ENCODE assay signal across 16 cellular contexts in genomic region chr2:190205643-190206042, GRCh38.
DNase-seq lines count a peak whose midpoint lies in the region; ATAC-seq and TF ChIP-seq lines count a peak whose summit lies in the region.
"Had no signal": no experiment of that assay in that cellular context is flagged by ENCODE, and none has a peak within 500 bp of the region (broad histone marks: within the 10 kb centered on the region; RNA-seq: fewer than 3 reads in every experiment).

No MANE protein-coding gene starts in this region.

- no peak for TF ChIP-seq EP300 in gastroesophageal sphincter (IDR thresholded peaks at IDR 0.05)

- WGBS in gastroesophageal sphincter (ENCODE audit: low coverage in 1 of 2), 2 donors = 43 to 62% methylated on average over 4 of the region's 4 CpGs

- intact Hi-C loops in Right ventricle myocardium inferior (cut with DNase I) = no loop called here

- TF ChIP-seq POLR2A in gastroesophageal sphincter (IDR thresholded peaks at IDR 0.05) = no peak

- H3K9me3 ChIP-seq in right atrium auricular region (no peaks in the 10 kb centered on the region), gastroesophageal sphincter (no peaks in the 10 kb centered on the region)
- H3K9me3 ChIP-seq: BLaER1 treated with 17β-estradiol and CSF1 and Interleukin-3, amounts not matched to agents 10 nM and 100 nM had no signal

- ATAC-seq in Right ventricle myocardium inferior (peak; percentile 52), gastroesophageal sphincter (peak; percentile 58), GM21528 (IDR thresholded peaks at IDR 0.05; ENCODE audit: low FRiP score, unreplicated experiment) (no peak), GM21619 (IDR thresholded peaks at IDR 0.05; ENCODE audit: unreplicated experiment) (no peak), GM19035 (IDR thresholded peaks at IDR 0.05; ENCODE audit: unreplicated experiment) (no peak)

- H3K4me1 ChIP-seq in right atrium auricular region (peaks cover 0 to 4% of the 10 kb centered on the region in 2 donors), gastroesophageal sphincter (no peaks in the 10 kb centered on the region)
- H3K4me1 ChIP-seq: BLaER1 treated with 17β-estradiol and CSF1 and Interleukin-3, amounts not matched to agents 10 nM and 100 nM had no signal

- DNase-seq in Right ventricle myocardium inferior (ENCODE audit: missing footprints) = no peak
- DNase-seq in right atrium auricular region (ENCODE audit: low spot score) = no peak
- DNase-seq in astrocyte of the spinal cord (ENCODE audit: low read depth, low spot score) = peak; percentile 17
- DNase-seq in DMS153 treated with DMSO at 0.1 percent for 48 hours (lab: John Stamatoyannopoulos, UW; ENCODE audit: unreplicated experiment) = no peak
- DNase-seq: activated naive CD8-positive, alpha-beta T cell treated with anti-CD3 and anti-CD28 coated beads, Interleukin-2, amount 10 ng/mL, durations not matched to agents 7 days and 5 days; dermis blood vessel endothelial cell; HFFc6; kidney glomerular epithelial cell; NCI-H146; NCI-H748 treated with DMSO at 0.1 percent for 48 hours; SHP77 had no signal

- H3K36me3 ChIP-seq in right atrium auricular region = no peaks in the 10 kb centered on the region
- H3K36me3 ChIP-seq in gastroesophageal sphincter = peaks cover 0 to 3% of the 10 kb centered on the region in 2 donors

- H3K27me3 ChIP-seq in right atrium auricular region (no peaks in the 10 kb centered on the region), gastroesophageal sphincter (no peaks in the 10 kb centered on the region)
- H3K27me3 ChIP-seq: BLaER1 treated with 17β-estradiol and CSF1 and Interleukin-3, amounts not matched to agents 10 nM and 100 nM had no signal

- H3K4me3 ChIP-seq in right atrium auricular region (no peak overlapping the region), astrocyte of the spinal cord (ENCODE audit: low read depth, low read length) (no peak overlapping the region), gastroesophageal sphincter (no peak overlapping the region)
- H3K4me3 ChIP-seq: BLaER1 treated with 17β-estradiol and CSF1 and Interleukin-3, amounts not matched to agents 10 nM and 100 nM had no signal

- TF ChIP-seq CTCF in right atrium auricular region (IDR thresholded peaks at IDR 0.05) (no peak), astrocyte of the spinal cord (IDR thresholded peaks at IDR 0.05; ENCODE audit: low read depth, low read length) (no peak), gastroesophageal sphincter (IDR thresholded peaks at IDR 0.05) (no peak)

- in situ Hi-C loops in astrocyte of the spinal cord (cut with HindIII; ENCODE audit: low sequenced_read_pairs) = no loop called here

- no peak overlapping the region for H3K27ac ChIP-seq in right atrium auricular region
- no peak overlapping the region for H3K27ac ChIP-seq in gastroesophageal sphincter
- H3K27ac ChIP-seq: BLaER1 treated with 17β-estradiol and CSF1 and Interleukin-3, amounts not matched to agents 10 nM and 100 nM had no signal

Comparison
In these comparisons a context has a peak if more than half of its experiments do, and no peak if none do; other contexts are left out.
1. ATAC-seq: peak in Right ventricle myocardium inferior (single experiment) and gastroesophageal sphincter (single experiment); none in GM21528 (single experiment), GM21619 (single experiment) and GM19035 (single experiment).